43 cellular contexts compared by ENCODE assay signal in genomic region chr10:116382290-116382689, GRCh38. TPM values are rescaled to one million over a fixed set of nuclear protein-coding genes. Genes with fewer than 3 reads are reported as not detected.
"Had no signal": no experiment of that assay in that cellular context is flagged by ENCODE, and none has a peak within 500 bp of the region (broad histone marks: within the 10 kb centered on the region; RNA-seq: fewer than 3 reads in every experiment).

No MANE protein-coding gene starts in this region.

- ATAC-seq: activated naive CD4-positive, alpha-beta T cell treated with anti-CD3 and anti-CD28 coated beads, Interleukin-2, amount 50 U/mL, for 72 hours; activated naive CD8-positive, alpha-beta T cell treated with anti-CD3 and anti-CD28 coated beads, Interleukin-2, amount 50 U/mL, for 24 hours; activated T-cell treated with anti-CD3 and anti-CD28 coated beads, Interleukin-2, amount 50 U/mL, for 4 hours; activated T-cell treated with anti-CD3 and anti-CD28 coated beads, Interleukin-2, amount 50 U/mL, for 72 hours; activated T-helper 17 cell treated with anti-CD3 and anti-CD28 coated beads, Interleukin-2, amount 50 U/mL, for 72 hours; body of pancreas had no signal

- H3K4me3 ChIP-seq: adrenal gland, ascending aorta, body of pancreas, breast epithelium, cardiac muscle cell had no signal

- H3K27me3 Mint-ChIP-seq: activated naive CD4-positive, alpha-beta T cell treated with anti-CD3 and anti-CD28 coated beads, Interleukin-2, amount 10 ng/mL, durations not matched to agents 7 days and 5 days; activated naive CD8-positive, alpha-beta T cell; activated naive CD8-positive, alpha-beta T cell treated with anti-CD3 and anti-CD28 coated beads for 36 hours; activated naive CD8-positive, alpha-beta T cell treated with anti-CD3 and anti-CD28 coated beads, Interleukin-2, amount 50 U/mL, for 24 hours; activated T-cell treated with anti-CD3 and anti-CD28 coated beads, Interleukin-2, amount 50 U/mL, for 24 hours; activated T-helper 17 cell treated with anti-CD3 and anti-CD28 coated beads, Interleukin-2, amount 50 U/mL, for 72 hours; brain; central memory CD8-positive, alpha-beta T cell had no signal

- H3K27ac Mint-ChIP-seq: activated naive CD4-positive, alpha-beta T cell treated with anti-CD3 and anti-CD28 coated beads for 36 hours; activated naive CD4-positive, alpha-beta T cell treated with anti-CD3 and anti-CD28 coated beads, Interleukin-2, amount 10 ng/mL, durations not matched to agents 7 days and 5 days; activated naive CD4-positive, alpha-beta T cell treated with anti-CD3 and anti-CD28 coated beads, Interleukin-2, amount 50 U/mL, for 24 hours; activated naive CD4-positive, alpha-beta T cell treated with anti-CD3 and anti-CD28 coated beads, Interleukin-2, amount 50 U/mL, for 72 hours; activated naive CD8-positive, alpha-beta T cell; activated naive CD8-positive, alpha-beta T cell treated with anti-CD3 and anti-CD28 coated beads for 36 hours; activated naive CD8-positive, alpha-beta T cell treated with anti-CD3 and anti-CD28 coated beads, Interleukin-2, amount 10 ng/mL, durations not matched to agents 7 days and 5 days; activated naive CD8-positive, alpha-beta T cell treated with anti-CD3 and anti-CD28 coated beads, Interleukin-2, amount 50 U/mL, for 24 hours; activated T-cell treated with anti-CD3 and anti-CD28 coated beads, Interleukin-2, amount 50 U/mL, for 24 hours; activated T-cell treated with anti-CD3 and anti-CD28 coated beads, Interleukin-2, amount 50 U/mL, for 72 hours; activated T-helper 1 cell treated with anti-CD3 and anti-CD28 coated beads, Interleukin-12 subunit alpha, Interleukin-12 subunit beta, Interleukin-2, Interleukin-4 antibody, amounts not matched to agents 30 ng/mL and 10 ng/mL and 1 ng/mL, durations not matched to agents 14 hours and 24 hours and 36 hours; activated T-helper 17 cell treated with anti-CD3 and anti-CD28 coated beads, Interleukin-2, amount 50 U/mL, for 72 hours; activated T-helper 2 cell treated with anti-CD3 and anti-CD28 coated beads, Interferon-gamma antibody, Interleukin-2, Interleukin-4, amounts not matched to agents 10 μg/mL and 5 μg/mL and 100 μg/mL, durations not matched to agents 14 hours and 24 hours and 36 hours had no signal

- H3K9me3 Mint-ChIP-seq: activated naive CD4-positive, alpha-beta T cell treated with anti-CD3 and anti-CD28 coated beads for 36 hours; activated naive CD4-positive, alpha-beta T cell treated with anti-CD3 and anti-CD28 coated beads, Interleukin-2, amount 10 ng/mL, durations not matched to agents 7 days and 5 days; activated naive CD4-positive, alpha-beta T cell treated with anti-CD3 and anti-CD28 coated beads, Interleukin-2, amount 50 U/mL, for 24 hours; activated naive CD4-positive, alpha-beta T cell treated with anti-CD3 and anti-CD28 coated beads, Interleukin-2, amount 50 U/mL, for 72 hours; activated naive CD8-positive, alpha-beta T cell treated with anti-CD3 and anti-CD28 coated beads for 36 hours; activated naive CD8-positive, alpha-beta T cell treated with anti-CD3 and anti-CD28 coated beads, Interleukin-2, amount 10 ng/mL, durations not matched to agents 7 days and 5 days; activated naive CD8-positive, alpha-beta T cell treated with anti-CD3 and anti-CD28 coated beads, Interleukin-2, amount 50 U/mL, for 24 hours; activated T-cell treated with anti-CD3 and anti-CD28 coated beads, Interleukin-2, amount 50 U/mL, for 24 hours; activated T-cell treated with anti-CD3 and anti-CD28 coated beads, Interleukin-2, amount 50 U/mL, for 4 hours; activated T-cell treated with anti-CD3 and anti-CD28 coated beads, Interleukin-2, amount 50 U/mL, for 72 hours; activated T-helper 1 cell treated with anti-CD3 and anti-CD28 coated beads, Interleukin-12 subunit alpha, Interleukin-12 subunit beta, Interleukin-2, Interleukin-4 antibody, amounts not matched to agents 30 ng/mL and 10 ng/mL and 1 ng/mL, durations not matched to agents 14 hours and 24 hours and 36 hours; activated T-helper 17 cell treated with anti-CD3 and anti-CD28 coated beads, Interleukin-2, amount 50 U/mL, for 72 hours; activated T-helper 2 cell treated with anti-CD3 and anti-CD28 coated beads, Interferon-gamma antibody, Interleukin-2, Interleukin-4, amounts not matched to agents 10 μg/mL and 5 μg/mL and 100 μg/mL, durations not matched to agents 14 hours and 24 hours and 36 hours; brain; central memory CD8-positive, alpha-beta T cell had no signal

- H3K27me3 ChIP-seq: adrenal gland, ascending aorta, body of pancreas, brain microvascular endothelial cell, breast epithelium, cardiac muscle cell had no signal

- H3K4me1 ChIP-seq: adrenal gland, ascending aorta, body of pancreas, breast epithelium had no signal

- FAIRE-seq: astrocyte, bronchial epithelial cell had no signal

- H3K36me3 ChIP-seq: adrenal gland, ascending aorta, brain microvascular endothelial cell, breast epithelium, cardiac muscle cell had no signal

- DNase-seq: activated effector memory CD4-positive, alpha-beta T cell treated with anti-CD3 and anti-CD28 coated beads, Interleukin-2, amount 50 U/mL, for 16 hours; activated effector memory CD4-positive, alpha-beta T cell treated with Interleukin-2 at 50 U/mL for 16 hours; activated gamma-delta T cell; activated gamma-delta T cell treated with Interleukin-2 at 50 U/mL for 16 hours; activated naive CD4-positive, alpha-beta T cell; activated naive CD4-positive, alpha-beta T cell treated with anti-CD3 and anti-CD28 coated beads for 36 hours; activated naive CD4-positive, alpha-beta T cell treated with anti-CD3 and anti-CD28 coated beads, Interleukin-2, amount 10 ng/mL, durations not matched to agents 7 days and 5 days; activated naive CD4-positive, alpha-beta T cell treated with anti-CD3 and anti-CD28 coated beads, Interleukin-2, amount 50 U/mL, for 16 hours; activated naive CD4-positive, alpha-beta T cell treated with Interleukin-2 at 50 U/mL for 16 hours; activated naive CD8-positive, alpha-beta T cell treated with anti-CD3 and anti-CD28 coated beads for 36 hours; activated naive CD8-positive, alpha-beta T cell treated with anti-CD3 and anti-CD28 coated beads, Interleukin-2, amount 10 ng/mL, durations not matched to agents 7 days and 5 days; activated naive CD8-positive, alpha-beta T cell treated with anti-CD3 and anti-CD28 coated beads, Interleukin-2, amount 50 U/mL, for 24 hours; activated T-cell treated with anti-CD3 and anti-CD28 coated beads, Interleukin-2, amount 50 U/mL, for 24 hours; activated T-cell treated with anti-CD3 and anti-CD28 coated beads, Interleukin-2, amount 50 U/mL, for 4 hours; activated T-cell treated with anti-CD3 and anti-CD28 coated beads, Interleukin-2, amount 50 U/mL, for 48 hours; activated T-cell treated with anti-CD3 and anti-CD28 coated beads, Interleukin-2, amount 50 U/mL, for 72 hours; adrenal gland; amniotic stem cell; amygdala; anterior cingulate cortex; aorta; body of pancreas; brain microvascular endothelial cell; caudate nucleus; central memory CD4-positive, alpha-beta T cell; cerebellar nuclear complex had no signal

- H3K9me3 ChIP-seq: adrenal gland, ascending aorta, body of pancreas, breast epithelium had no signal

- H3K36me3 Mint-ChIP-seq: activated naive CD4-positive, alpha-beta T cell treated with anti-CD3 and anti-CD28 coated beads, Interleukin-2, amount 10 ng/mL, durations not matched to agents 7 days and 5 days; activated naive CD4-positive, alpha-beta T cell treated with anti-CD3 and anti-CD28 coated beads, Interleukin-2, amount 50 U/mL, for 24 hours; activated naive CD4-positive, alpha-beta T cell treated with anti-CD3 and anti-CD28 coated beads, Interleukin-2, amount 50 U/mL, for 72 hours; activated naive CD8-positive, alpha-beta T cell; activated naive CD8-positive, alpha-beta T cell treated with anti-CD3 and anti-CD28 coated beads for 36 hours; activated naive CD8-positive, alpha-beta T cell treated with anti-CD3 and anti-CD28 coated beads, Interleukin-2, amount 10 ng/mL, durations not matched to agents 7 days and 5 days; brain had no signal

- H3K27ac ChIP-seq: adrenal gland, ascending aorta, body of pancreas, brain microvascular endothelial cell, breast epithelium, cardiac muscle cell had no signal

- H3K4me1 Mint-ChIP-seq: activated naive CD4-positive, alpha-beta T cell treated with anti-CD3 and anti-CD28 coated beads, Interleukin-2, amount 10 ng/mL, durations not matched to agents 7 days and 5 days; activated naive CD4-positive, alpha-beta T cell treated with anti-CD3 and anti-CD28 coated beads, Interleukin-2, amount 50 U/mL, for 24 hours; activated naive CD8-positive, alpha-beta T cell treated with anti-CD3 and anti-CD28 coated beads for 36 hours; activated naive CD8-positive, alpha-beta T cell treated with anti-CD3 and anti-CD28 coated beads, Interleukin-2, amount 10 ng/mL, durations not matched to agents 7 days and 5 days; activated naive CD8-positive, alpha-beta T cell treated with anti-CD3 and anti-CD28 coated beads, Interleukin-2, amount 50 U/mL, for 24 hours; activated T-helper 17 cell treated with anti-CD3 and anti-CD28 coated beads, Interleukin-2, amount 50 U/mL, for 72 hours; central memory CD8-positive, alpha-beta T cell had no signal

- H3K4me3 Mint-ChIP-seq: activated naive CD4-positive, alpha-beta T cell treated with anti-CD3 and anti-CD28 coated beads for 36 hours; activated naive CD4-positive, alpha-beta T cell treated with anti-CD3 and anti-CD28 coated beads, Interleukin-2, amount 10 ng/mL, durations not matched to agents 7 days and 5 days; activated naive CD4-positive, alpha-beta T cell treated with anti-CD3 and anti-CD28 coated beads, Interleukin-2, amount 50 U/mL, for 24 hours; activated naive CD8-positive, alpha-beta T cell; activated naive CD8-positive, alpha-beta T cell treated with anti-CD3 and anti-CD28 coated beads for 36 hours; activated naive CD8-positive, alpha-beta T cell treated with anti-CD3 and anti-CD28 coated beads, Interleukin-2, amount 10 ng/mL, durations not matched to agents 7 days and 5 days; activated naive CD8-positive, alpha-beta T cell treated with anti-CD3 and anti-CD28 coated beads, Interleukin-2, amount 50 U/mL, for 24 hours; activated T-cell treated with anti-CD3 and anti-CD28 coated beads, Interleukin-2, amount 50 U/mL, for 24 hours; activated T-cell treated with anti-CD3 and anti-CD28 coated beads, Interleukin-2, amount 50 U/mL, for 4 hours; activated T-cell treated with anti-CD3 and anti-CD28 coated beads, Interleukin-2, amount 50 U/mL, for 72 hours; activated T-helper 1 cell treated with anti-CD3 and anti-CD28 coated beads, Interleukin-12 subunit alpha, Interleukin-12 subunit beta, Interleukin-2, Interleukin-4 antibody, amounts not matched to agents 30 ng/mL and 10 ng/mL and 1 ng/mL, durations not matched to agents 14 hours and 24 hours and 36 hours; activated T-helper 17 cell treated with anti-CD3 and anti-CD28 coated beads, Interleukin-2, amount 50 U/mL, for 72 hours; brain; central memory CD8-positive, alpha-beta T cell had no signal

RNA-seq across cellular contexts. Expression of gene PNLIPRP3, which starts 45.4 kb away (rescaled TPM):
- total RNA-seq: activated naive CD4-positive, alpha-beta T cell treated with anti-CD3 and anti-CD28 coated beads for 36 hours; activated naive CD4-positive, alpha-beta T cell treated with anti-CD3 and anti-CD28 coated beads, Interleukin-2, amount 50 U/mL, for 72 hours; activated naive CD8-positive, alpha-beta T cell treated with anti-CD3 and anti-CD28 coated beads for 36 hours; activated naive CD8-positive, alpha-beta T cell treated with anti-CD3 and anti-CD28 coated beads, Interleukin-2, amount 10 ng/mL, durations not matched to agents 7 days and 5 days; activated T-cell treated with anti-CD3 and anti-CD28 coated beads, Interleukin-2, amount 50 U/mL, for 4 hours; activated T-cell treated with anti-CD3 and anti-CD28 coated beads, Interleukin-2, amount 50 U/mL, for 72 hours; activated T-helper 1 cell treated with anti-CD3 and anti-CD28 coated beads, Interleukin-12 subunit alpha, Interleukin-12 subunit beta, Interleukin-2, Interleukin-4 antibody, amounts not matched to agents 30 ng/mL and 10 ng/mL and 1 ng/mL, durations not matched to agents 14 hours and 24 hours and 36 hours; activated T-helper 17 cell treated with anti-CD3 and anti-CD28 coated beads, Interleukin-2, amount 50 U/mL, for 72 hours; activated T-helper 2 cell treated with anti-CD3 and anti-CD28 coated beads, Interferon-gamma antibody, Interleukin-2, Interleukin-4, amounts not matched to agents 10 μg/mL and 5 μg/mL and 100 μg/mL, durations not matched to agents 14 hours and 24 hours and 36 hours; aorta; ascending aorta; astrocyte; body of pancreas; cardiac muscle cell; cardiac septum; cerebellum; chondrocyte had no signal
- polyA plus RNA-seq: adrenal gland, aorta, cardiac muscle cell had no signal

RNA-seq across cellular contexts. Expression of gene CCDC172, which starts 58.0 kb away (rescaled TPM):
- total RNA-seq: activated naive CD4-positive, alpha-beta T cell treated with anti-CD3 and anti-CD28 coated beads for 36 hours; activated naive CD4-positive, alpha-beta T cell treated with anti-CD3 and anti-CD28 coated beads, Interleukin-2, amount 50 U/mL, for 72 hours; activated naive CD8-positive, alpha-beta T cell treated with anti-CD3 and anti-CD28 coated beads for 36 hours; activated naive CD8-positive, alpha-beta T cell treated with anti-CD3 and anti-CD28 coated beads, Interleukin-2, amount 10 ng/mL, durations not matched to agents 7 days and 5 days; activated T-cell treated with anti-CD3 and anti-CD28 coated beads, Interleukin-2, amount 50 U/mL, for 4 hours; activated T-cell treated with anti-CD3 and anti-CD28 coated beads, Interleukin-2, amount 50 U/mL, for 72 hours; activated T-helper 1 cell treated with anti-CD3 and anti-CD28 coated beads, Interleukin-12 subunit alpha, Interleukin-12 subunit beta, Interleukin-2, Interleukin-4 antibody, amounts not matched to agents 30 ng/mL and 10 ng/mL and 1 ng/mL, durations not matched to agents 14 hours and 24 hours and 36 hours; activated T-helper 17 cell treated with anti-CD3 and anti-CD28 coated beads, Interleukin-2, amount 50 U/mL, for 72 hours; activated T-helper 2 cell treated with anti-CD3 and anti-CD28 coated beads, Interferon-gamma antibody, Interleukin-2, Interleukin-4, amounts not matched to agents 10 μg/mL and 5 μg/mL and 100 μg/mL, durations not matched to agents 14 hours and 24 hours and 36 hours; adrenal gland; aorta; ascending aorta; astrocyte; body of pancreas; breast epithelium; bronchial epithelial cell; cardiac muscle cell; cardiac septum; cerebellum; chondrocyte had no signal
- polyA plus RNA-seq: adipose tissue, aorta, cardiac muscle cell had no signal
